Comparison of ENCODE assay signal across 7 cellular contexts in the genomic region with DNA sequence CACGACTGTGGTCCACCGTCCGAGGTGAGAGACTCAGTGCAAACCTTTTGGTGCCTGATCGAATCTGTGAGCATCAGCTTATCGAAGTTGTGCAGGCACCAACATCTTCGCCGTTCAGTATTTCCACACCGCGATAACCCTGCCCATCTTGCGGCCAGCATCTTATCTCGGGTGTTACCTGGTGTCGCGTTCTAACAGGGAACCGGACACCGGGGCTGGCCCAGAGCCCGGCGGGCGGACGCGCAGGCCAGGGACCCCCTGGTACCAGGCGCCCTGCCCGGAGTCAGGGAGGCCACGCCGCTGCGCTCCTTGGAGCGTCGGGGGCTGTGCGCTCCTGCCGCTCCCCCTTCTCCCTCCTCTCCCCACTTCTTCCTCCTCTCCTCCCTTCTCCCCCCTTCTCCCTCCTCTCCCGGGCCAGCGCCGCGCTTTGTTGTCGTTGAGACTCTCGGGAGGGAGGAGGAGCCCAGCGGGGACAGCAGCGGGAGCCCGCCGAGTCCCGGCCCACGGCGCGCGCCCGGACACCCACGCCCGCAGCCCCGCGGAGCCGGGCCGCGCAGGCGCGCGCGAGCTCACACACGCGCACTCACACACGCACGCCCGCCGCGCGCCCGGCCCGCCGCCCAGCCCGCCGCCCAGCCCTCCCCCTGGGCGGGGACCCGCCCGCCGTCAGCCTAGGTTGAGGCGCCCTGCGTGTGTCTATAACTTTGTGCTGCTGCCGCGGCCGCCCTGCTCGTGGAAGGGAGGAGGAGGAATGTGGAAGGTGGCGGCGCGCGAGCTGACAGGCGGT. TPM values are rescaled to one million over a fixed set of nuclear protein-coding genes. Genes with fewer than 3 reads are reported as not detected.
DNase-seq lines count a peak whose midpoint lies in the region; ATAC-seq, FAIRE-seq and TF ChIP-seq lines count a peak whose summit lies in the region.

No MANE protein-coding gene starts in this region.

- TF ChIP-seq CTCF in keratinocyte (optimal IDR thresholded peaks at IDR 0.05 in 1 of 3, IDR thresholded peaks at IDR 0.05 in 1 of 3, conservative IDR thresholded peaks at IDR 0.05 in 1 of 3; ENCODE audit: extremely low read depth in 1 of 3, insufficient read depth in 2 of 3, low read length in 3 of 3), result no peak

- peaks cover 3% of the 10 kb centered on the region for H4K20me1 ChIP-seq in keratinocyte (ENCODE audit: control insufficient read depth, extremely low read depth, insufficient read depth, low read length)

- H3K27ac ChIP-seq in keratinocyte (ENCODE audit: control insufficient read depth, insufficient read depth, low read length), result peak overlapping the region; percentile 89

- H3K9me3 ChIP-seq in keratinocyte (ENCODE audit: control insufficient read depth, low read depth, low read length), result no peaks in the 10 kb centered on the region

- no peaks in the 10 kb centered on the region for H3K36me3 ChIP-seq in keratinocyte (ENCODE audit: control insufficient read depth in 2 of 2, extremely low read depth in 1 of 2, insufficient read depth in 2 of 2, low read length in 2 of 2)

- DNase-seq in NCI-H345 treated with DMSO at 0.1 percent for 48 hours (lab: John Stamatoyannopoulos, UW; ENCODE audit: unreplicated experiment) (peak; percentile 58), keratinocyte (ENCODE audit: low read depth, low spot score) (no peak)
- DNase-seq in activated CD4-positive, CD25-positive, alpha-beta regulatory T cell treated with anti-CD3 and anti-CD28 coated beads, Interleukin-2, amount 50 U/mL, for 16 hours (ENCODE audit: low read depth, low spot score), result peak; percentile 74
- peak; percentile 91 for DNase-seq in central memory CD4-positive, alpha-beta T cell
- DNase-seq in stimulated activated CD4-positive, alpha-beta T cell treated with anti-CD3 and anti-CD28 coated beads, Interleukin-12 subunit alpha, Interleukin-12 subunit beta, amount 100 ng/mL, for 48 hours (ENCODE audit: low read depth in 2 of 3, low spot score in 1 of 3), result peak; percentile 51 to 79 (median 60)

- peak overlapping the region; percentile 73 to 95 (median 91) for H3K4me3 ChIP-seq in keratinocyte (ENCODE audit: control insufficient read depth in 2 of 3, extremely low read depth in 1 of 3, insufficient read depth in 2 of 3, low read depth in 1 of 3, low read length in 3 of 3)

- peaks cover 21% of the 10 kb centered on the region for H3K79me2 ChIP-seq in keratinocyte (ENCODE audit: control insufficient read depth, insufficient read depth, low read length)

- H2AFZ ChIP-seq in keratinocyte (ENCODE audit: control insufficient read depth, low read length), result peak overlapping the region; percentile 89

- FAIRE-seq in keratinocyte (lab: Jason Lieb, UNC), result no peak

- peaks cover 34% of the 10 kb centered on the region for H3K4me1 ChIP-seq in keratinocyte (ENCODE audit: control insufficient read depth, extremely low read depth, insufficient read depth, low read length)

- dilution Hi-C loops in keratinocyte (cut with MboI; ENCODE audit: extremely low pct_ligation_motif_present, low sequenced_read_pairs), result no loop called here

- ATAC-seq in GM18519 (IDR thresholded peaks at IDR 0.05; ENCODE audit: low FRiP score, unreplicated experiment) (peak; percentile 21), HG03039 (IDR thresholded peaks at IDR 0.05; ENCODE audit: unreplicated experiment) (peak; percentile 39)

- H3K9ac ChIP-seq in keratinocyte (ENCODE audit: control insufficient read depth, extremely low read depth, insufficient read depth, low read length), result peak overlapping the region; percentile 92

- H3K9me1 ChIP-seq in keratinocyte (ENCODE audit: control insufficient read depth, extremely low read depth, insufficient read depth, low read length), result no peaks in the 10 kb centered on the region

- H3K27me3 ChIP-seq in keratinocyte (ENCODE audit: control insufficient read depth, extremely low read depth, insufficient read depth, low read length), result no peaks in the 10 kb centered on the region

- H3K4me2 ChIP-seq in keratinocyte (ENCODE audit: control insufficient read depth, extremely low read depth, insufficient read depth, low read depth, low read length), result peak overlapping the region; percentile 96

RNA-seq across cellular contexts. Expression of gene FOXO3, which starts 1.4 kb away (rescaled TPM):
- polyA plus RNA-seq in keratinocyte, result 17.6 to 22.5 TPM (median 20.4 TPM) in 3 replicates
- 19.2 TPM for polyA plus RNA-seq in keratinocyte (2011; ENCODE audit: low read depth)
- 14.3 and 17.3 TPM in 2 replicates for polyA plus RNA-seq in keratinocyte (2011; cell fraction: cytosol; rRNA removed)
- polyA plus RNA-seq in keratinocyte (2011; cell fraction: nucleus; rRNA removed), result 28.1 and 29.4 TPM in 2 replicates
- 17.0 and 39.7 TPM in 2 replicates for polyA plus RNA-seq in keratinocyte (2012; ENCODE audit: low replicate concordance)
- 95.4 to 137 TPM (median 123 TPM) in 3 replicates for polyA minus RNA-seq in keratinocyte
- polyA minus RNA-seq in keratinocyte (2011; cell fraction: cytosol; rRNA and poly(A)+ RNA removed), result 45.5 TPM
- 54.6 and 69.6 TPM in 2 replicates for polyA minus RNA-seq in keratinocyte (2011; cell fraction: nucleus; rRNA and poly(A)+ RNA removed)
